In the genomic region with DNA sequence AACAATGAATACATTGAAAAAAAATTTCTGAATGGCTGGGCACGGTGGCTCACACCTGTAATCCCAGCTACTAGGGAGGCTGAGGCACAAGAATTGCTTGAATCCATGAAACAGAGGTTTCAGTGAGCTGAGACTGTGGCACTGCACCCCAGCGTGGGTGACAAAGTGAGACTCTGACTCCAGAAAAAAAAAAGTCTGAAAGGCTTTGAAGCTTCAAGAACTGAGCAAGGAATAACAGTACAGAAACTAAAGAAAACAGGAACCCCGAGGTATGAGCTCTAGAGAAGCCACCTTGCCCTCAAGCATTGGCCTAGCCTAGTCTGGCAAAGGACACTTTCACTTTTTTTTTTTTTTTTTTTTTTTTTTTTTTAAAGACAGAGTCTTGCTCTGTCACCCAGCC, we compare ENCODE assay signal across 8 cellular contexts. TPM values are rescaled to one million over a fixed set of nuclear protein-coding genes. Genes with fewer than 3 reads are reported as not detected.
DNase-seq lines count a peak whose midpoint lies in the region; ATAC-seq and TF ChIP-seq lines count a peak whose summit lies in the region.
"Had no signal": no experiment of that assay in that cellular context is flagged by ENCODE, and none has a peak within 500 bp of the region (broad histone marks: within the 10 kb centered on the region; RNA-seq: fewer than 3 reads in every experiment).

No MANE protein-coding gene starts in this region.

- H3K36me3 ChIP-seq in heart left ventricle: peaks cover 0 to 10% (median 7%) of the 10 kb centered on the region in 9 donors

- ATAC-seq in HG02885 (IDR thresholded peaks at IDR 0.05; ENCODE audit: poor library complexity, unreplicated experiment) (peak; percentile 78), HG03159 (IDR thresholded peaks at IDR 0.05; ENCODE audit: unreplicated experiment) (no peak), heart left ventricle (no peak)
- peak; percentile 99 for ATAC-seq in activated T-helper 17 cell treated with anti-CD3 and anti-CD28 coated beads, Interleukin-2, amount 50 U/mL, for 72 hours (replicated peaks)
- ATAC-seq: Panc1 had no signal

- H3K4me3 ChIP-seq in heart left ventricle: no peak overlapping the region

- DNase-seq in GM19238 (ENCODE audit: insufficient read length, low spot score) (peak; percentile 35), cortex of kidney (lab: John Stamatoyannopoulos, UW) (no peak), heart left ventricle (no peak)
- DNase-seq in stimulated activated CD4-positive, alpha-beta T cell treated with anti-CD3 and anti-CD28 coated beads, Interleukin-2, amount 100 ng/mL, for 4 hours (ENCODE audit: low read depth): peak; percentile 14

- H3K4me1 ChIP-seq in heart left ventricle: peaks cover 10 to 67% (median 41%) of the 10 kb centered on the region in 12 donors

- peaks cover 0 to 9% (median 0%) of the 10 kb centered on the region in 12 donors for H3K9me3 ChIP-seq in heart left ventricle

- no peak for TF ChIP-seq POLR2A in heart left ventricle (IDR thresholded peaks at IDR 0.05)

- peaks cover 9% of the 10 kb centered on the region for H3K36me3 Mint-ChIP-seq in activated T-helper 17 cell treated with anti-CD3 and anti-CD28 coated beads, Interleukin-2, amount 50 U/mL, for 72 hours (ENCODE audit: low read depth)

- H3K4me3 Mint-ChIP-seq in activated T-helper 17 cell treated with anti-CD3 and anti-CD28 coated beads, Interleukin-2, amount 50 U/mL, for 72 hours: no peak overlapping the region

- H3K27ac Mint-ChIP-seq in activated T-helper 17 cell treated with anti-CD3 and anti-CD28 coated beads, Interleukin-2, amount 50 U/mL, for 72 hours: peak overlapping the region; percentile 29

- intact Hi-C loops in heart left ventricle (cut with DNase I): loop anchor here in 2 of 10 donors (5.0 to 10.0 kb wide), 3 partner anchors 44 to 71 kb away; a partner anchor contains a TSS

- peak overlapping the region in 6 of 12 donors; percentile 63 to 85 (median 77) for H3K27ac ChIP-seq in heart left ventricle

- H3K27me3 Mint-ChIP-seq in activated T-helper 17 cell treated with anti-CD3 and anti-CD28 coated beads, Interleukin-2, amount 50 U/mL, for 72 hours: no peaks in the 10 kb centered on the region

- WGBS in heart left ventricle, 4 donors: 83 to 86% (median 85%) methylated on average over 3 of the region's 3 CpGs

- H3K9me3 Mint-ChIP-seq in activated T-helper 17 cell treated with anti-CD3 and anti-CD28 coated beads, Interleukin-2, amount 50 U/mL, for 72 hours: no peaks in the 10 kb centered on the region

- H3K27me3 ChIP-seq in heart left ventricle: no peaks in the 10 kb centered on the region

- H3K4me1 Mint-ChIP-seq in activated T-helper 17 cell treated with anti-CD3 and anti-CD28 coated beads, Interleukin-2, amount 50 U/mL, for 72 hours: peaks cover 15% of the 10 kb centered on the region

- no peak for TF ChIP-seq CTCF in heart left ventricle (IDR thresholded peaks at IDR 0.05)

RNA-seq across cellular contexts. Expression of a gene that starts 45.0 kb away (rescaled TPM):
- 10 to 100 TPM in 1 of 2 donors, 1 to 10 TPM in 1; 9.4 to 14.9 TPM for total RNA-seq in activated T-helper 17 cell treated with anti-CD3 and anti-CD28 coated beads, Interleukin-2, amount 50 U/mL, for 72 hours
- total RNA-seq in heart left ventricle: 10 to 100 TPM; 42.2 to 55.8 (median 51.1) TPM
- 10 to 100 TPM; 16.8 to 49.1 TPM for polyA plus RNA-seq in heart left ventricle

Comparison
In these comparisons a context has a peak if more than half of its experiments do, and no peak if none do; other contexts are left out.
1. DNase-seq: peak in GM19238 (single experiment) and stimulated activated CD4-positive, alpha-beta T cell treated with anti-CD3 and anti-CD28 coated beads, Interleukin-2, amount 100 ng/mL, for 4 hours (single experiment); none in cortex of kidney (single experiment) and heart left ventricle (0 of 5).
2. ATAC-seq: peak in HG02885 (single experiment) and activated T-helper 17 cell treated with anti-CD3 and anti-CD28 coated beads, Interleukin-2, amount 50 U/mL, for 72 hours (single experiment); none in HG03159 (single experiment) and heart left ventricle (0 of 4).